ENCODE assay signal across 13 cellular contexts in genomic region chr10:77548157-77548556, GRCh38.
"Had no signal": no experiment of that assay in that cellular context is flagged by ENCODE, and none has a peak within 500 bp of the region (broad histone marks: within the 10 kb centered on the region; RNA-seq: fewer than 3 reads in every experiment).

No MANE protein-coding gene starts in this region.

- ATAC-seq: left cardiac atrium had no signal

- DNase-seq: activated B cell treated with CpG ODN at 0.5 μM for 24 hours; activated CD4-positive, alpha-beta T cell treated with anti-CD3 and anti-CD28 coated beads, Interleukin-2, amount 10 ng/mL, durations not matched to agents 7 days and 5 days; dermis blood vessel endothelial cell; left cardiac atrium; mesendoderm; ovary; stimulated activated CD4-positive, alpha-beta T cell treated with anti-CD3 and anti-CD28 coated beads, Interleukin-4, amount 100 ng/mL, for 4 hours; stomach; T-helper 2 cell had no signal

- H3K27ac Mint-ChIP-seq: activated B cell treated with CpG ODN at 0.5 μM for 24 hours; activated CD4-positive, alpha-beta T cell treated with anti-CD3 and anti-CD28 coated beads, Interleukin-2, amount 10 ng/mL, durations not matched to agents 7 days and 5 days; activated naive CD4-positive, alpha-beta T cell treated with anti-CD3 and anti-CD28 coated beads, Interleukin-2, amount 50 U/mL, for 24 hours; neural progenitor cell had no signal

- H3K27me3 Mint-ChIP-seq: activated B cell treated with CpG ODN at 0.5 μM for 24 hours had no signal

- H3K4me3 ChIP-seq: neural progenitor cell, ovary, stomach, thoracic aorta had no signal

- H3K9me3 Mint-ChIP-seq: activated B cell treated with CpG ODN at 0.5 μM for 24 hours; activated CD4-positive, alpha-beta T cell treated with anti-CD3 and anti-CD28 coated beads, Interleukin-2, amount 10 ng/mL, durations not matched to agents 7 days and 5 days had no signal

- H3K9me3 ChIP-seq: ovary, stomach, thoracic aorta had no signal

- H3K4me3 Mint-ChIP-seq: activated B cell treated with CpG ODN at 0.5 μM for 24 hours; activated CD4-positive, alpha-beta T cell treated with anti-CD3 and anti-CD28 coated beads, Interleukin-2, amount 10 ng/mL, durations not matched to agents 7 days and 5 days; activated naive CD4-positive, alpha-beta T cell treated with anti-CD3 and anti-CD28 coated beads, Interleukin-2, amount 50 U/mL, for 24 hours; central memory CD8-positive, alpha-beta T cell; neural progenitor cell had no signal

- H3K27ac ChIP-seq: neural progenitor cell, ovary had no signal

- H3K36me3 ChIP-seq: neural progenitor cell, ovary, stomach, thoracic aorta had no signal

- H3K27me3 ChIP-seq: neural progenitor cell, ovary, stomach had no signal

- H3K36me3 Mint-ChIP-seq: activated naive CD4-positive, alpha-beta T cell treated with anti-CD3 and anti-CD28 coated beads, Interleukin-2, amount 50 U/mL, for 24 hours; neural progenitor cell had no signal

- H3K4me1 Mint-ChIP-seq: activated CD4-positive, alpha-beta T cell treated with anti-CD3 and anti-CD28 coated beads, Interleukin-2, amount 10 ng/mL, durations not matched to agents 7 days and 5 days; activated naive CD4-positive, alpha-beta T cell treated with anti-CD3 and anti-CD28 coated beads, Interleukin-2, amount 50 U/mL, for 24 hours; central memory CD8-positive, alpha-beta T cell; neural progenitor cell had no signal
